ENCODE assay signal across 2 cellular contexts in the genomic region with DNA sequence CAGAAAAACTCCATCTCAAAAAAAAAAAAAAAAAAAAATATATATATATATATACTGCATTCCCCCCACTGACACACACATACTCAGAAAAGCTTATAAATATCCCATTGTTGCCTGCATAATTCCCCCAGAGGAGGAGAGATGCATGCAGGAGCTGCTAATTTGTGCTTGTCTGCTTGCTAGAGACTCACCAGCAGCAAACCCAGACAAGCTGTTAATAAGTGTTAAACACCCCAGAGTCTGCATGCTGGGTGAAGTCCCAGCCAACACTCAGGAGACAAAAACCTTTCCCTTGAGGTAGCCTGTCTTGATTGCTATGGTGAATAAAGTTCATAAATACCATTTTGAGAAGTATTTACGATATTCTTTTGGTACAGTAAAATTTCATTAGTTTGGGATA.
TF ChIP-seq lines count a peak whose summit lies in the region.

No MANE protein-coding gene starts in this region.

TF ChIP-seq in SK-N-SH, 30 proteins besides CTCF, POLR2A, EP300 and RAD21 (continued from another document):
- TF ChIP-seq REST (IDR thresholded peaks at IDR 0.05; ENCODE audit: low read depth, low read length), result no peak
- no peak for TF ChIP-seq SIN3A (IDR thresholded peaks at IDR 0.05; ENCODE audit: borderline replicate concordance, low read depth, low read length)
- TF ChIP-seq, protein P1, sequence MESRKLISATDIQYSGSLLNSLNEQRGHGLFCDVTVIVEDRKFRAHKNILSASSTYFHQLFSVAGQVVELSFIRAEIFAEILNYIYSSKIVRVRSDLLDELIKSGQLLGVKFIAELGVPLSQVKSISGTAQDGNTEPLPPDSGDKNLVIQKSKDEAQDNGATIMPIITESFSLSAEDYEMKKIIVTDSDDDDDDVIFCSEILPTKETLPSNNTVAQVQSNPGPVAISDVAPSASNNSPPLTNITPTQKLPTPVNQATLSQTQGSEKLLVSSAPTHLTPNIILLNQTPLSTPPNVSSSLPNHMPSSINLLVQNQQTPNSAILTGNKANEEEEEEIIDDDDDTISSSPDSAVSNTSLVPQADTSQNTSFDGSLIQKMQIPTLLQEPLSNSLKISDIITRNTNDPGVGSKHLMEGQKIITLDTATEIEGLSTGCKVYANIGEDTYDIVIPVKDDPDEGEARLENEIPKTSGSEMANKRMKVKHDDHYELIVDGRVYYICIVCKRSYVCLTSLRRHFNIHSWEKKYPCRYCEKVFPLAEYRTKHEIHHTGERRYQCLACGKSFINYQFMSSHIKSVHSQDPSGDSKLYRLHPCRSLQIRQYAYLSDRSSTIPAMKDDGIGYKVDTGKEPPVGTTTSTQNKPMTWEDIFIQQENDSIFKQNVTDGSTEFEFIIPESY (IDR thresholded peaks at IDR 0.05; ENCODE audit: borderline replicate concordance, low read depth), result no peak
- TF ChIP-seq FOXM1 (IDR thresholded peaks at IDR 0.05; ENCODE audit: low read depth), result no peak

TF ChIP-seq in SK-N-SH treated with all-trans-retinoic acid at 6 μM for 48 hours, 23 proteins besides CTCF, POLR2A, EP300 and RAD21 (continued from another document):
- TF ChIP-seq, protein P2, sequence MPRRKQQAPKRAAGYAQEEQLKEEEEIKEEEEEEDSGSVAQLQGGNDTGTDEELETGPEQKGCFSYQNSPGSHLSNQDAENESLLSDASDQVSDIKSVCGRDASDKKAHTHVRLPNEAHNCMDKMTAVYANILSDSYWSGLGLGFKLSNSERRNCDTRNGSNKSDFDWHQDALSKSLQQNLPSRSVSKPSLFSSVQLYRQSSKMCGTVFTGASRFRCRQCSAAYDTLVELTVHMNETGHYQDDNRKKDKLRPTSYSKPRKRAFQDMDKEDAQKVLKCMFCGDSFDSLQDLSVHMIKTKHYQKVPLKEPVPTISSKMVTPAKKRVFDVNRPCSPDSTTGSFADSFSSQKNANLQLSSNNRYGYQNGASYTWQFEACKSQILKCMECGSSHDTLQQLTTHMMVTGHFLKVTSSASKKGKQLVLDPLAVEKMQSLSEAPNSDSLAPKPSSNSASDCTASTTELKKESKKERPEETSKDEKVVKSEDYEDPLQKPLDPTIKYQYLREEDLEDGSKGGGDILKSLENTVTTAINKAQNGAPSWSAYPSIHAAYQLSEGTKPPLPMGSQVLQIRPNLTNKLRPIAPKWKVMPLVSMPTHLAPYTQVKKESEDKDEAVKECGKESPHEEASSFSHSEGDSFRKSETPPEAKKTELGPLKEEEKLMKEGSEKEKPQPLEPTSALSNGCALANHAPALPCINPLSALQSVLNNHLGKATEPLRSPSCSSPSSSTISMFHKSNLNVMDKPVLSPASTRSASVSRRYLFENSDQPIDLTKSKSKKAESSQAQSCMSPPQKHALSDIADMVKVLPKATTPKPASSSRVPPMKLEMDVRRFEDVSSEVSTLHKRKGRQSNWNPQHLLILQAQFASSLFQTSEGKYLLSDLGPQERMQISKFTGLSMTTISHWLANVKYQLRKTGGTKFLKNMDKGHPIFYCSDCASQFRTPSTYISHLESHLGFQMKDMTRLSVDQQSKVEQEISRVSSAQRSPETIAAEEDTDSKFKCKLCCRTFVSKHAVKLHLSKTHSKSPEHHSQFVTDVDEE (CRISPR knock-in tag; IDR thresholded peaks at IDR 0.05), result no peak
- TF ChIP-seq, protein P3, sequence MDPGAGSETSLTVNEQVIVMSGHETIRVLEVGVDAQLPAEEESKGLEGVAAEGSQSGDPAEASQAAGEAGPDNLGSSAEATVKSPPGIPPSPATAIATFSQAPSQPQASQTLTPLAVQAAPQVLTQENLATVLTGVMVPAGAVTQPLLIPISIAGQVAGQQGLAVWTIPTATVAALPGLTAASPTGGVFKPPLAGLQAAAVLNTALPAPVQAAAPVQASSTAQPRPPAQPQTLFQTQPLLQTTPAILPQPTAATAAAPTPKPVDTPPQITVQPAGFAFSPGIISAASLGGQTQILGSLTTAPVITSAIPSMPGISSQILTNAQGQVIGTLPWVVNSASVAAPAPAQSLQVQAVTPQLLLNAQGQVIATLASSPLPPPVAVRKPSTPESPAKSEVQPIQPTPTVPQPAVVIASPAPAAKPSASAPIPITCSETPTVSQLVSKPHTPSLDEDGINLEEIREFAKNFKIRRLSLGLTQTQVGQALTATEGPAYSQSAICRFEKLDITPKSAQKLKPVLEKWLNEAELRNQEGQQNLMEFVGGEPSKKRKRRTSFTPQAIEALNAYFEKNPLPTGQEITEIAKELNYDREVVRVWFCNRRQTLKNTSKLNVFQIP (CRISPR knock-in tag; IDR thresholded peaks at IDR 0.05; ENCODE audit: borderline replicate concordance, low read depth), result no peak
- TF ChIP-seq, protein P4, sequence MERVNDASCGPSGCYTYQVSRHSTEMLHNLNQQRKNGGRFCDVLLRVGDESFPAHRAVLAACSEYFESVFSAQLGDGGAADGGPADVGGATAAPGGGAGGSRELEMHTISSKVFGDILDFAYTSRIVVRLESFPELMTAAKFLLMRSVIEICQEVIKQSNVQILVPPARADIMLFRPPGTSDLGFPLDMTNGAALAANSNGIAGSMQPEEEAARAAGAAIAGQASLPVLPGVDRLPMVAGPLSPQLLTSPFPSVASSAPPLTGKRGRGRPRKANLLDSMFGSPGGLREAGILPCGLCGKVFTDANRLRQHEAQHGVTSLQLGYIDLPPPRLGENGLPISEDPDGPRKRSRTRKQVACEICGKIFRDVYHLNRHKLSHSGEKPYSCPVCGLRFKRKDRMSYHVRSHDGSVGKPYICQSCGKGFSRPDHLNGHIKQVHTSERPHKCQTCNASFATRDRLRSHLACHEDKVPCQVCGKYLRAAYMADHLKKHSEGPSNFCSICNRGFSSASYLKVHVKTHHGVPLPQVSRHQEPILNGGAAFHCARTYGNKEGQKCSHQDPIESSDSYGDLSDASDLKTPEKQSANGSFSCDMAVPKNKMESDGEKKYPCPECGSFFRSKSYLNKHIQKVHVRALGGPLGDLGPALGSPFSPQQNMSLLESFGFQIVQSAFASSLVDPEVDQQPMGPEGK (CRISPR knock-in tag; IDR thresholded peaks at IDR 0.05; ENCODE audit: borderline replicate concordance), result no peak
- no peak for TF ChIP-seq GLIS3 (CRISPR knock-in tag; IDR thresholded peaks at IDR 0.05)
- no peak for TF ChIP-seq ZNF8 (CRISPR knock-in tag; IDR thresholded peaks at IDR 0.05)
- no peak for TF ChIP-seq TOX (CRISPR knock-in tag; IDR thresholded peaks at IDR 0.05; ENCODE audit: borderline replicate concordance)
TF ChIP-seq in SK-N-SH treated with all-trans-retinoic acid at 6 μM for 48 hours: peak in this region for 0.
